In genomic region chr13:49935171-49936084, GRCh38 we compare ENCODE assay signal across 8 cellular contexts. TPM values are rescaled to one million over a fixed set of nuclear protein-coding genes. Genes with fewer than 3 reads are reported as not detected.
DNase-seq lines count a peak whose midpoint lies in the region; ATAC-seq and TF ChIP-seq lines count a peak whose summit lies in the region.

No MANE protein-coding gene starts in this region.

- H3K27ac Mint-ChIP-seq in T-cell (peak overlapping the region; percentile 58 to 88), MCF 10A (ENCODE audit: low read depth, unreplicated experiment) (peak overlapping the region; percentile 72), immature natural killer cell (peak overlapping the region; percentile 65 to 93 (median 87))

- DNase-seq in Caki2 (ENCODE audit: low read depth), result peak; percentile 61
- DNase-seq in T-cell, result peak in 27 of 34 experiments; percentile 0 to 31 (median 10)
- peak; percentile 77 for DNase-seq in MCF 10A (ENCODE audit: unreplicated experiment)
- DNase-seq in immature natural killer cell, result peak; percentile 3 to 23 (median 20)
- peak; percentile 6 for DNase-seq in smooth muscle cell of the brain vasculature (ENCODE audit: low read depth, low spot score)

- CTCF ChIA-PET in T-cell (lab: Charles Lee) (interaction anchor here in 1 of 2 donors (0.5 to 1.4 kb wide), 11 partner anchors 13 to 976 kb away, joined by 3 to 16 read pairs (median 5); partner anchors contain the start of genes KPNA3 and TRIM13), MCF 10A (lab: Yijun Ruan, JAX) (interaction anchor here (0.5 to 1.7 kb wide), 12 partner anchors 8 to 266 kb away, joined by 3 to 9 read pairs (median 4); partner anchors contain the start of gene KPNA3)

- intact Hi-C loops in MCF 10A (cut with micrococcal nuclease), result loop anchor here (1.0 to 5.0 kb wide), 4 partner anchors 77 to 493 kb away; partner anchors contain the start of genes CAB39L, KPNA3 and SETDB2

- H3K4me3 Mint-ChIP-seq in T-cell, result peak overlapping the region; percentile 85 to 95 (median 90)
- H3K4me3 Mint-ChIP-seq in MCF 10A (ENCODE audit: unreplicated experiment), result peak overlapping the region; percentile 88
- H3K4me3 Mint-ChIP-seq in immature natural killer cell, result peak overlapping the region; percentile 94 to 99 (median 96)

- no peaks in the 10 kb centered on the region for H3K36me3 Mint-ChIP-seq in T-cell
- peaks cover 14% of the 10 kb centered on the region for H3K36me3 Mint-ChIP-seq in MCF 10A (ENCODE audit: insufficient read depth, unreplicated experiment)
- H3K36me3 Mint-ChIP-seq in immature natural killer cell, result peaks cover 0 to 5% (median 3%) of the 10 kb centered on the region in 3 donors

- no peaks in the 10 kb centered on the region for H3K27me3 Mint-ChIP-seq in T-cell
- no peaks in the 10 kb centered on the region for H3K27me3 Mint-ChIP-seq in MCF 10A (ENCODE audit: insufficient read depth, unreplicated experiment)
- H3K27me3 Mint-ChIP-seq in immature natural killer cell (ENCODE audit: low read depth in 3 of 3), result peaks cover 6 to 12% (median 6%) of the 10 kb centered on the region in 3 donors

- H3K4me1 Mint-ChIP-seq in T-cell (peaks cover 13 to 25% (median 22%) of the 10 kb centered on the region in 3 donors), MCF 10A (ENCODE audit: insufficient read depth, unreplicated experiment) (peaks cover 7% of the 10 kb centered on the region), immature natural killer cell (peaks cover 19 to 21% of the 10 kb centered on the region in 2 donors)

- TSS peak; percentile 36 for BruUV-seq in MCF 10A (replicated peaks; lab: Mats Ljungman, UMichigan)

- POLR2A ChIA-PET in T-cell (lab: Charles Lee), result interaction anchor here (0.6 kb wide), 2 partner anchors 85 to 662 kb away, joined by 3 to 10 read pairs; no protein-coding TSS in a partner anchor
- POLR2A ChIA-PET in MCF 10A (lab: Yijun Ruan, JAX), result interaction anchor here (0.6 to 2.3 kb wide), 31 partner anchors 8 to 1134 kb away, joined by 3 to 32 read pairs (median 5); partner anchors contain the start of genes CAB39L, EBPL, KPNA3 and SETDB2

- H3K9me3 Mint-ChIP-seq in T-cell (no peaks in the 10 kb centered on the region), MCF 10A (ENCODE audit: unreplicated experiment) (no peaks in the 10 kb centered on the region), immature natural killer cell (no peaks in the 10 kb centered on the region)

- no peak for TF ChIP-seq CTCF in MCF 10A (IDR thresholded peaks at IDR 0.05; ENCODE audit: unreplicated experiment)

- in situ Hi-C loops in Caki2 (cut with HindIII; ENCODE audit: low pct_unique_long_range_greater_than_20kb, low sequenced_read_pairs), result no loop called here

- ATAC-seq in GM19463 (IDR thresholded peaks at IDR 0.05; ENCODE audit: unreplicated experiment) (peak; percentile 24), HG03565 (IDR thresholded peaks at IDR 0.05; ENCODE audit: unreplicated experiment) (peak; percentile 6), T-cell (replicated peaks in 1 of 4) (peak; percentile 10 to 33 (median 21)), HG03520 (IDR thresholded peaks at IDR 0.05; ENCODE audit: unreplicated experiment) (no peak)

RNA-seq across cellular contexts. Expression of gene SPRYD7, which starts 0.7 kb away (rescaled TPM):
- total RNA-seq in Caki2 (2014; rRNA removed; shearing (Covaris generic); ENCODE audit: low replicate concordance), result 5.1 and 5.8 TPM in 2 replicates
- total RNA-seq in T-cell (1 to 10 TPM; 1.6 to 4.7 (median 3.2) TPM), MCF 10A (2022) (15.1 and 19.5 TPM in 2 replicates)
- polyA plus RNA-seq in immature natural killer cell, result 1 to 10 TPM; 3.2 to 4.3 (median 4.3) TPM

Comparison
In these comparisons a context has a peak if more than half of its experiments do, and no peak if none do; other contexts are left out.
1. DNase-seq: peak in every context shown above with its lines; median percentile 77 in MCF 10A; 61 in Caki2; 20 in immature natural killer cell; 10 in T-cell; 6 in smooth muscle cell of the brain vasculature.